In the genomic region with DNA sequence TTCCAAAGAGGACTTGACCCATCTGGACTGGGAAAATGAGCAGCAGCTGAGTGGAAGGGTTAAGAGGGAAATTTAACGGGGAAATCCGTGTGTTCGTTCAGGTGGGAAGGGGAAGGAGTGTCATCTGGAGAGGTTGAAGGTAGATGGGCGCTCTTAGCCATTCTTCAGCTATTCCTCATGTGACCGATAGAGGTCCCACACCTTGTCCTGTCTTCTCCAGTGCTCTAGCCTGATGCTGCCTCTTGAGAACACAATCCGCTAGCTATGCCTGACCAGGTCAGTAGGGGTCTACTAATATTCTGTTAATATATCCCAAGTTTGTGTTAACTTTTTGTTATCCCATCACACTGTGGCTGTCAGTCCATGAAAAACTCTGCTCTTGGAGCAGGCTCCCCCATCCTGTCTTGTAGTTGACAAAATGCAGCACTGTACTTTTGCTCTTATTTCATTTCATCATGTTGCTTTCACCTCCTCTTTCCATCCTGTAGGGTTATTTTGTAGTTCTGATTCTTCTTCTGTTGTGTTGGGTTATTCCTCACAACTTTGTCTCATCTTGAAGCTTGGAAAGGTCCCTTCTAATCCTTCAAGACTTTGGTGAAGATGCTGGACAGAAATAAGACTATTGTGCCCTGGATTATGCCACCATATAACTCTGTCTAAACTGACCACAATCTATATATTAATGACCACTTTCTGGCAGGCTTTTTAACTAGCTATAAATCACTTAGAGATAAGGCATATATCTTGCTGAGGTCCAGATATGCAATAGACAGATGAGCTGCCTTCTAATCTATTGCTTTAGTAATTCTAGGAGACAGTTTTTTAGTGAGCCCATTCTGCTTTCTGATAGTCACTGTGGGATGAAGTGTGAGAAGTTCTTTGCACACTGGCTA, we compare ENCODE assay signal across 11 cellular contexts.
DNase-seq lines count a peak whose midpoint lies in the region; FAIRE-seq and TF ChIP-seq lines count a peak whose summit lies in the region.
"Had no signal": no experiment of that assay in that cellular context is flagged by ENCODE, and none has a peak within 500 bp of the region (broad histone marks: within the 10 kb centered on the region; RNA-seq: fewer than 3 reads in every experiment).

No MANE protein-coding gene starts in this region.

- H3K9me3 ChIP-seq in HEK293 (ENCODE audit: control insufficient read depth, insufficient read depth, low read depth, low read length) (no peaks in the 10 kb centered on the region), SU-DHL-6 (ENCODE audit: insufficient read depth, low read length) (no peaks in the 10 kb centered on the region), tibial nerve (no peaks in the 10 kb centered on the region)

- no peak overlapping the region for H2AFZ ChIP-seq in SU-DHL-6 (ENCODE audit: low read depth, low read length, severe bottlenecking)

- H3K27ac Mint-ChIP-seq in glutamatergic neuron (ENCODE audit: unreplicated experiment): no peak overlapping the region
- H3K27ac Mint-ChIP-seq: B cell had no signal

- H3K79me2 ChIP-seq in SU-DHL-6 (ENCODE audit: insufficient read depth, low read length): no peaks in the 10 kb centered on the region

- POLR2A ChIA-PET in HEK293 (lab: Yijun Ruan, JAX): interaction anchor here (1.1 kb wide), 2 partner anchors 11 to 213 kb away, joined by 3 to 4 read pairs; no protein-coding TSS in a partner anchor

- H3K4me3 ChIP-seq in HEK293 (ENCODE audit: low read depth, low read length) (no peak overlapping the region), SU-DHL-6 (ENCODE audit: insufficient read depth, low read length, poor library complexity, severe bottlenecking) (no peak overlapping the region), tibial nerve (no peak overlapping the region)

- H3K9me2 ChIP-seq in SU-DHL-6 (replicated peaks; ENCODE audit: insufficient read depth, low read length): no peaks in the 10 kb centered on the region

- no peak for FAIRE-seq in D721Med (lab: Jason Lieb, UNC)

- no peaks in the 10 kb centered on the region for H3K36me3 Mint-ChIP-seq in glutamatergic neuron (ENCODE audit: unreplicated experiment)

- no peak overlapping the region for H3K9ac ChIP-seq in SU-DHL-6 (ENCODE audit: low read length)

- TF ChIP-seq POLR2A in tibial nerve (IDR thresholded peaks at IDR 0.05): no peak

- no peak overlapping the region for H3K4me2 ChIP-seq in SU-DHL-6 (ENCODE audit: low read depth, low read length, poor library complexity, severe bottlenecking)

- no peaks in the 10 kb centered on the region for H3K27me3 ChIP-seq in SU-DHL-6 (ENCODE audit: low read length)
- no peaks in the 10 kb centered on the region for H3K27me3 ChIP-seq in tibial nerve

- WGBS in tibial nerve, 2 donors: 86 to 88% methylated on average over 6 of the region's 6 CpGs

- CTCF ChIA-PET in HEK293 (lab: Yijun Ruan, JAX): interaction anchor here (0.5 to 1.3 kb wide), 7 partner anchors 33 to 1373 kb away, joined by 3 to 5 read pairs (median 3); no protein-coding TSS in a partner anchor

- H3K4me1 ChIP-seq in HEK293 (ENCODE audit: control insufficient read depth, insufficient read depth, low read length): peaks cover 18% of the 10 kb centered on the region
- peaks cover 0 to 9% (median 0%) of the 10 kb centered on the region in 4 donors for H3K4me1 ChIP-seq in tibial nerve

- H3K27me3 Mint-ChIP-seq in glutamatergic neuron (ENCODE audit: unreplicated experiment): peaks cover 3% of the 10 kb centered on the region
- H3K27me3 Mint-ChIP-seq: B cell had no signal

- H3K27ac ChIP-seq in HEK293 (ENCODE audit: extremely low read depth, low read depth, low read length) (no peak overlapping the region), SU-DHL-6 (ENCODE audit: low read depth, low read length) (no peak overlapping the region), tibial nerve (no peak overlapping the region)

- H3K4me3 Mint-ChIP-seq in glutamatergic neuron (ENCODE audit: unreplicated experiment): no peak overlapping the region
- H3K4me3 Mint-ChIP-seq: B cell had no signal

- H4K20me1 ChIP-seq in SU-DHL-6 (ENCODE audit: low read depth, low read length): no peaks in the 10 kb centered on the region

- TF ChIP-seq CTCF in D721Med (IDR thresholded peaks at IDR 0.05; ENCODE audit: insufficient read depth, missing control alignments) (peak; percentile 12), HEK293 (tag by site-specific recombination; IDR thresholded peaks at IDR 0.05) (no peak), SU-DHL-6 (IDR thresholded peaks at IDR 0.05; ENCODE audit: insufficient read depth, low read length, poor library complexity, severe bottlenecking) (peak; percentile 61), glutamatergic neuron (IDR thresholded peaks at IDR 0.05; ENCODE audit: partially characterized antibody, unreplicated experiment) (peak; percentile 62), tibial nerve (IDR thresholded peaks at IDR 0.05) (no peak)

- peaks cover 4% of the 10 kb centered on the region for H3K9me3 Mint-ChIP-seq in glutamatergic neuron (ENCODE audit: unreplicated experiment)

- no peaks in the 10 kb centered on the region for H3K36me3 ChIP-seq in HEK293 (ENCODE audit: control insufficient read depth in 2 of 2, insufficient read depth in 1 of 2, low read length in 2 of 2)
- H3K36me3 ChIP-seq in SU-DHL-6 (ENCODE audit: low read length): no peaks in the 10 kb centered on the region
- H3K36me3 ChIP-seq in tibial nerve: no peaks in the 10 kb centered on the region

- H3K4me1 Mint-ChIP-seq in glutamatergic neuron (ENCODE audit: low read depth, unreplicated experiment): peaks cover 6% of the 10 kb centered on the region

- H3F3A ChIP-seq in SU-DHL-6 (ENCODE audit: insufficient read depth): no peaks in the 10 kb centered on the region

- no peak for TF ChIP-seq EP300 in tibial nerve (IDR thresholded peaks at IDR 0.05)

- DNase-seq in D721Med (ENCODE audit: insufficient read length, low spot score) (no peak), glutamatergic neuron (no peak), mucosa of gallbladder (ENCODE audit: low spot score) (no peak), NCI-H774 (lab: John Stamatoyannopoulos, UW) (no peak), tibial nerve (ENCODE audit: low spot score in 2 of 2) (no peak)
- DNase-seq in stimulated activated naive CD4-positive, alpha-beta T cell (lab: John Stamatoyannopoulos, UW): no peak
- DNase-seq: NCI-H2107; stimulated activated CD8-positive, alpha-beta memory T cell treated with anti-CD3 and anti-CD28 coated beads, Interleukin-4, amount 100 ng/mL, for 48 hours had no signal

TF ChIP-seq in HEK293, 187 proteins besides CTCF, POLR2A, EP300 and RAD21:
- 0 out of 2 replicates have a peak, but pooled peaks have one; percentile 29 for TF ChIP-seq ZNF843 (tag by site-specific recombination; IDR thresholded peaks at IDR 0.05)
- TF ChIP-seq SALL2 (tag by site-specific recombination; IDR thresholded peaks at IDR 0.05; ENCODE audit: borderline replicate concordance): no peak

Comparison
In these comparisons a context has a peak if more than half of its experiments do, and no peak if none do; other contexts are left out.
1. CTCF ChIP-seq: peak in D721Med (single experiment), SU-DHL-6 (single experiment) and glutamatergic neuron (single experiment); none in HEK293 (single experiment) and tibial nerve (0 of 5).